1 cellular context compared by ENCODE assay signal in the genomic region with DNA sequence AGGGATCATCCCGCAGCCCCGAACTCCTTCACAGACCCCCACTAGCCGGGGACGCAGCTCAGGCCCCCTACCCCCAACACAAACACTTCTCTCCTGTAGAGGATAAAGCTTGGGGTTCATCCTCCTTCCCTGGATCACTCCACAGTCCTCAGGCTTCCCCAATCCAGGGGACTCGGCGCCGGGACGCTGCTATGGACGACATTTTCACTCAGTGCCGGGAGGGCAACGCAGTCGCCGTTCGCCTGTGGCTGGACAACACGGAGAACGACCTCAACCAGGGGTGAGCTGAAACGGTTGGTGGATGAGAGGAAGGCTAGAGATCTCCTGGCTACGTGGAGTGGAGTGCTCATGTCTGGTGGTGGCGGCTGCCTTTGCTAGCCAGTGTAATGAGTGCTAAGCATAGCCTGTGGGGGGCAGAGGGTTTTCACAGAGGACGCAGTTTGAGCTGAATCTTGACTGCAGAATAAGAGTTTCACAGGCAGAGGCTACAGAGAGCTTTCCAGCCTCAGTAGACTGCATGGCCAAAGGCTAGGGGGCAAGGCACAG.
TF ChIP-seq lines count a peak whose summit lies in the region.

No MANE protein-coding gene starts in this region.

TF ChIP-seq in HepG2, 621 proteins besides CTCF, POLR2A, EP300 and RAD21 (continued from another document):
- peak; percentile 68; the same call in 1 of the 2 replicates for TF ChIP-seq ZFP91 (CRISPR knock-in tag; IDR thresholded peaks at IDR 0.05; ENCODE audit: borderline replicate concordance)
- peak; percentile 60; the same call in 1 of the 2 replicates for TF ChIP-seq SAP130 (CRISPR knock-in tag; IDR thresholded peaks at IDR 0.05; ENCODE audit: low read depth)
- TF ChIP-seq ZNF350 (CRISPR knock-in tag; IDR thresholded peaks at IDR 0.05; ENCODE audit: borderline replicate concordance, low read depth) = 0 out of 2 replicates have a peak, but pooled peaks have one; percentile 22
- 0 out of 2 replicates have a peak, but pooled peaks have one; percentile 55 for TF ChIP-seq NRL (CRISPR knock-in tag; IDR thresholded peaks at IDR 0.05; ENCODE audit: borderline replicate concordance)
- TF ChIP-seq JUN (CRISPR knock-in tag; IDR thresholded peaks at IDR 0.05) = no peak
- TF ChIP-seq ZNF24 (IDR thresholded peaks at IDR 0.05) = no peak
- no peak for TF ChIP-seq CENPBD1 (CRISPR knock-in tag; IDR thresholded peaks at IDR 0.05; ENCODE audit: borderline replicate concordance, low read depth)
- peak; percentile 58; the same call in 1 of the 2 replicates for TF ChIP-seq ZNF430 (CRISPR knock-in tag; IDR thresholded peaks at IDR 0.05)
- TF ChIP-seq PHF8 (CRISPR knock-in tag; IDR thresholded peaks at IDR 0.05) = no peak
